In genomic region chr1:24487455-24487854, GRCh38 we compare ENCODE assay signal across 31 cellular contexts. TPM values are rescaled to one million over a fixed set of nuclear protein-coding genes. Genes with fewer than 3 reads are reported as not detected.
DNase-seq lines count a peak whose midpoint lies in the region; ATAC-seq and TF ChIP-seq lines count a peak whose summit lies in the region.
"Had no signal": no experiment of that assay in that cellular context is flagged by ENCODE, and none has a peak within 500 bp of the region (broad histone marks: within the 10 kb centered on the region; RNA-seq: fewer than 3 reads in every experiment).

No MANE protein-coding gene starts in this region.

- peaks cover 1% of the 10 kb centered on the region for H3K9me3 Mint-ChIP-seq in activated CD4-positive, alpha-beta T cell treated with anti-CD3 and anti-CD28 coated beads for 36 hours (ENCODE audit: low read depth)
- H3K9me3 Mint-ChIP-seq in T-cell: no peaks in the 10 kb centered on the region
- H3K9me3 Mint-ChIP-seq in activated naive CD8-positive, alpha-beta T cell treated with anti-CD3 and anti-CD28 coated beads, Interleukin-2, amount 10 ng/mL, durations not matched to agents 7 days and 5 days: no peaks in the 10 kb centered on the region
- peaks cover 5% of the 10 kb centered on the region for H3K9me3 Mint-ChIP-seq in HFFc6
- H3K9me3 Mint-ChIP-seq: natural killer cell had no signal

- no peak overlapping the region for H3K9ac ChIP-seq in BLaER1

- no peak overlapping the region for H3K27ac ChIP-seq in BLaER1
- H3K27ac ChIP-seq: ascending aorta, cardiac muscle cell, tibial artery had no signal

- H3K4me3 ChIP-seq in BLaER1: no peak overlapping the region
- H3K4me3 ChIP-seq: ascending aorta, cardiac muscle cell, heart left ventricle, Peyer's patch, tibial artery had no signal

- peak overlapping the region; percentile 91 for H3K27ac Mint-ChIP-seq in activated CD4-positive, alpha-beta T cell treated with anti-CD3 and anti-CD28 coated beads for 36 hours
- H3K27ac Mint-ChIP-seq in T-cell: peak overlapping the region; percentile 90 to 98
- H3K27ac Mint-ChIP-seq in activated naive CD8-positive, alpha-beta T cell treated with anti-CD3 and anti-CD28 coated beads, Interleukin-2, amount 10 ng/mL, durations not matched to agents 7 days and 5 days: peak overlapping the region; percentile 96
- no peak overlapping the region for H3K27ac Mint-ChIP-seq in HFFc6
- H3K27ac Mint-ChIP-seq: endodermal cell, mesothelial cell of epicardium, natural killer cell had no signal

- no peaks in the 10 kb centered on the region for H3K27me3 ChIP-seq in BLaER1
- H3K27me3 ChIP-seq: ascending aorta, cardiac muscle cell, Peyer's patch had no signal

- intact Hi-C loops in activated CD4-positive, alpha-beta T cell treated with anti-CD3 and anti-CD28 coated beads for 36 hours (cut with DNase I, micrococcal nuclease): loop anchor here (5.0 to 10.0 kb wide), 3 partner anchors 100 to 537 kb away; no protein-coding TSS in a partner anchor

- no peaks in the 10 kb centered on the region for H4K20me1 ChIP-seq in BLaER1

- H3K4me2 ChIP-seq in BLaER1: peak overlapping the region; percentile 57

- peaks cover 78% of the 10 kb centered on the region for H3K4me1 Mint-ChIP-seq in activated CD4-positive, alpha-beta T cell treated with anti-CD3 and anti-CD28 coated beads for 36 hours
- H3K4me1 Mint-ChIP-seq in T-cell (peaks cover 73 to 76% (median 76%) of the 10 kb centered on the region in 3 donors), HFFc6 (ENCODE audit: low read depth) (peaks cover 12% of the 10 kb centered on the region)
- H3K4me1 Mint-ChIP-seq in activated naive CD8-positive, alpha-beta T cell treated with anti-CD3 and anti-CD28 coated beads, Interleukin-2, amount 10 ng/mL, durations not matched to agents 7 days and 5 days: peaks cover 53% of the 10 kb centered on the region
- H3K4me1 Mint-ChIP-seq: endodermal cell had no signal

- H3K36me3 ChIP-seq in BLaER1: no peaks in the 10 kb centered on the region
- H3K36me3 ChIP-seq: ascending aorta, cardiac muscle cell, heart left ventricle, Peyer's patch, tibial artery had no signal

- CTCF ChIA-PET in activated CD4-positive, alpha-beta T cell treated with anti-CD3 and anti-CD28 coated beads for 36 hours (lab: Charles Lee): interaction anchor here (0.8 to 3.0 kb wide), 7 partner anchors 15 to 99 kb away, joined by 4 to 11 read pairs (median 8); partner anchors contain the start of genes NIPAL3 and RCAN3
- CTCF ChIA-PET in T-cell (lab: Charles Lee): interaction anchor here in 1 of 2 donors (0.9 to 2.3 kb wide), 3 partner anchors 14 to 58 kb away, joined by 3 to 10 read pairs (median 5); no protein-coding TSS in a partner anchor

- peaks cover 36% of the 10 kb centered on the region for H3K4me1 ChIP-seq in BLaER1
- H3K4me1 ChIP-seq: ascending aorta, heart left ventricle, Peyer's patch, tibial artery had no signal

- no peak for ATAC-seq in activated CD4-positive, alpha-beta T cell treated with anti-CD3 and anti-CD28 coated beads for 36 hours
- no peak for ATAC-seq in T-cell (replicated peaks in 1 of 4)
- ATAC-seq in activated naive CD8-positive, alpha-beta T cell treated with anti-CD3 and anti-CD28 coated beads, Interleukin-2, amount 10 ng/mL, durations not matched to agents 7 days and 5 days (ENCODE audit: low read depth): no peak
- ATAC-seq: activated CD8-positive, alpha-beta memory T cell treated with anti-CD3 and anti-CD28 coated beads, Interleukin-2, amount 10 ng/mL, durations not matched to agents 7 days and 5 days; esophagus mucosa; heart left ventricle; natural killer cell had no signal

- H3K9me3 ChIP-seq in BLaER1: peaks cover 22% of the 10 kb centered on the region
- H3K9me3 ChIP-seq: ascending aorta, Peyer's patch had no signal

- no peak for TF ChIP-seq CTCF in HFFc6 (IDR thresholded peaks at IDR 0.05)

- H3K36me3 Mint-ChIP-seq in activated CD4-positive, alpha-beta T cell treated with anti-CD3 and anti-CD28 coated beads for 36 hours (ENCODE audit: low read depth): peaks cover 23% of the 10 kb centered on the region
- peaks cover 4% of the 10 kb centered on the region for H3K36me3 Mint-ChIP-seq in T-cell
- peaks cover 9% of the 10 kb centered on the region for H3K36me3 Mint-ChIP-seq in activated naive CD8-positive, alpha-beta T cell treated with anti-CD3 and anti-CD28 coated beads, Interleukin-2, amount 10 ng/mL, durations not matched to agents 7 days and 5 days
- H3K36me3 Mint-ChIP-seq in HFFc6 (ENCODE audit: low read depth): no peaks in the 10 kb centered on the region
- H3K36me3 Mint-ChIP-seq: mesothelial cell of epicardium, natural killer cell had no signal

- DNase-seq in activated CD4-positive, alpha-beta T cell treated with anti-CD3 and anti-CD28 coated beads for 36 hours: no peak
- DNase-seq in activated CD4-positive, alpha-beta T cell treated with anti-CD3 and anti-CD28 coated beads, Interleukin-2, amount 50 U/mL, for 1 hour: no peak
- DNase-seq in T-cell (no peak), medulla oblongata (ENCODE audit: extremely low spot score) (no peak), HFFc6 (no peak), mucosa of gallbladder (ENCODE audit: low spot score) (no peak)
- DNase-seq in activated naive CD8-positive, alpha-beta T cell treated with anti-CD3 and anti-CD28 coated beads, Interleukin-2, amount 10 ng/mL, durations not matched to agents 7 days and 5 days: no peak
- DNase-seq: 8988T; activated CD8-positive, alpha-beta memory T cell treated with anti-CD3 and anti-CD28 coated beads, Interleukin-2, amount 10 ng/mL, durations not matched to agents 7 days and 5 days; activated gamma-delta T cell treated with Interleukin-2 at 50 U/mL for 16 hours; cortex of kidney; DMS153; endodermal cell; foreskin fibroblast; GOT3; heart left ventricle; IMR-90; kidney; natural killer cell; NCI-H1092; NCI-H187 treated with DMSO at 0.1 percent for 48 hours; NCI-H526; Peyer's patch; SIG-M5; SW 1271; tibial artery had no signal

- no peaks in the 10 kb centered on the region for H3K27me3 Mint-ChIP-seq in activated CD4-positive, alpha-beta T cell treated with anti-CD3 and anti-CD28 coated beads for 36 hours
- no peaks in the 10 kb centered on the region for H3K27me3 Mint-ChIP-seq in T-cell
- no peaks in the 10 kb centered on the region for H3K27me3 Mint-ChIP-seq in activated naive CD8-positive, alpha-beta T cell treated with anti-CD3 and anti-CD28 coated beads, Interleukin-2, amount 10 ng/mL, durations not matched to agents 7 days and 5 days
- peaks cover 4% of the 10 kb centered on the region; the same call in 1 of the 2 replicates for H3K27me3 Mint-ChIP-seq in HFFc6 (ENCODE audit: insufficient read depth)
- H3K27me3 Mint-ChIP-seq: activated CD8-positive, alpha-beta memory T cell treated with anti-CD3 and anti-CD28 coated beads, Interleukin-2, amount 10 ng/mL, durations not matched to agents 7 days and 5 days had no signal

- POLR2A ChIA-PET in activated CD4-positive, alpha-beta T cell treated with anti-CD3 and anti-CD28 coated beads for 36 hours (lab: Charles Lee): interaction anchor here (0.6 to 1.5 kb wide), 4 partner anchors 15 to 74 kb away, joined by 3 to 10 read pairs (median 5); partner anchors contain the start of genes NIPAL3 and RCAN3
- POLR2A ChIA-PET in T-cell (lab: Charles Lee): interaction anchor here in 1 of 2 donors (3.2 kb wide), 1 partner anchor 15 kb away, joined by 30 read pairs; the partner anchor contains the start of gene RCAN3
- POLR2A ChIA-PET in activated naive CD8-positive, alpha-beta T cell treated with anti-CD3 and anti-CD28 coated beads, Interleukin-2, amount 10 ng/mL, durations not matched to agents 7 days and 5 days (lab: Charles Lee): interaction anchor here (1.8 to 14.3 kb wide), 2 partner anchors 17 to 71 kb away, joined by 13 to 562 read pairs; partner anchors contain the start of genes NIPAL3 and RCAN3

- H3K4me3 Mint-ChIP-seq in activated CD4-positive, alpha-beta T cell treated with anti-CD3 and anti-CD28 coated beads for 36 hours: peak overlapping the region; percentile 61
- H3K4me3 Mint-ChIP-seq in T-cell (peak overlapping the region in 1 of 3 donors; percentile 70), HFFc6 (no peak overlapping the region)
- H3K4me3 Mint-ChIP-seq in activated naive CD8-positive, alpha-beta T cell treated with anti-CD3 and anti-CD28 coated beads, Interleukin-2, amount 10 ng/mL, durations not matched to agents 7 days and 5 days: no peak overlapping the region
- H3K4me3 Mint-ChIP-seq: endodermal cell, mesothelial cell of epicardium, natural killer cell had no signal

RNA-seq across cellular contexts. Expression of gene RCAN3, which starts 15.2 kb away (rescaled TPM):
- total RNA-seq in activated CD4-positive, alpha-beta T cell treated with anti-CD3 and anti-CD28 coated beads for 36 hours: 10 to 100 TPM; 62.3 to 67.5 TPM
- 100 to 1,000 TPM; 149 to 202 (median 186) TPM for total RNA-seq in T-cell
- 10 to 100 TPM; 77.4 to 84.8 TPM for total RNA-seq in activated naive CD8-positive, alpha-beta T cell treated with anti-CD3 and anti-CD28 coated beads, Interleukin-2, amount 10 ng/mL, durations not matched to agents 7 days and 5 days
- 10 to 100 TPM; 11.9 to 14.5 (median 12.9) TPM for total RNA-seq in HFFc6 (2021; fragmentation: NEBNext Ultra II Directional; extraction: Animal tissue kit (Norgen Biotek cat#: 25700))
- 19.1 TPM for total RNA-seq in mucosa of gallbladder
